ENCODE assay signal across 15 cellular contexts in genomic region chr4:6011686-6012085, GRCh38. TPM values are rescaled to one million over a fixed set of nuclear protein-coding genes. Genes with fewer than 3 reads are reported as not detected.
DNase-seq lines count a peak whose midpoint lies in the region; ATAC-seq and TF ChIP-seq lines count a peak whose summit lies in the region.
"Had no signal": no experiment of that assay in that cellular context is flagged by ENCODE, and none has a peak within 500 bp of the region (broad histone marks: within the 10 kb centered on the region; RNA-seq: fewer than 3 reads in every experiment).

No MANE protein-coding gene starts in this region.

- no peaks in the 10 kb centered on the region for H3K79me2 ChIP-seq in osteoblast (ENCODE audit: insufficient read depth, low read length)

- H4K20me1 ChIP-seq in osteoblast (ENCODE audit: insufficient read depth, low read length) = no peaks in the 10 kb centered on the region

- H3K4me1 Mint-ChIP-seq in activated T-cell treated with anti-CD3 and anti-CD28 coated beads, Interleukin-2, amount 50 U/mL, for 4 hours (ENCODE audit: low read depth) = no peaks in the 10 kb centered on the region
- H3K4me1 Mint-ChIP-seq: brain had no signal

- no peaks in the 10 kb centered on the region for H3K36me3 Mint-ChIP-seq in activated T-cell treated with anti-CD3 and anti-CD28 coated beads, Interleukin-2, amount 50 U/mL, for 4 hours (ENCODE audit: insufficient read depth)
- H3K36me3 Mint-ChIP-seq: brain had no signal

- no peak overlapping the region for H3K4me3 ChIP-seq in osteoblast (ENCODE audit: insufficient read depth, low read length)

- no peak for ATAC-seq in activated T-cell treated with anti-CD3 and anti-CD28 coated beads, Interleukin-2, amount 50 U/mL, for 4 hours
- ATAC-seq in HG02623 (IDR thresholded peaks at IDR 0.05; ENCODE audit: unreplicated experiment) = no peak

- no peak overlapping the region for H3K4me2 ChIP-seq in osteoblast (ENCODE audit: insufficient read depth, low read length)

- peaks cover 29% of the 10 kb centered on the region for H3K27me3 Mint-ChIP-seq in activated T-cell treated with anti-CD3 and anti-CD28 coated beads, Interleukin-2, amount 50 U/mL, for 4 hours (ENCODE audit: low read depth)

- H3K4me3 Mint-ChIP-seq in activated T-cell treated with anti-CD3 and anti-CD28 coated beads, Interleukin-2, amount 50 U/mL, for 4 hours = no peak overlapping the region
- H3K4me3 Mint-ChIP-seq: activated T-helper 1 cell treated with anti-CD3 and anti-CD28 coated beads, Interleukin-12 subunit alpha, Interleukin-12 subunit beta, Interleukin-2, Interleukin-4 antibody, amounts not matched to agents 30 ng/mL and 10 ng/mL and 1 ng/mL, durations not matched to agents 14 hours and 24 hours and 36 hours; brain had no signal

- DNase-seq in NCI-H2081 (lab: John Stamatoyannopoulos, UW) = peak; percentile 37 to 63
- no peak for DNase-seq in NCI-H2081 treated with DMSO at 0.1 percent for 48 hours (lab: John Stamatoyannopoulos, UW)
- DNase-seq in NCI-H1092 (lab: John Stamatoyannopoulos, UW) = peak; percentile 78
- peak; percentile 80 for DNase-seq in cerebellum (ENCODE audit: low spot score)
- DNase-seq in osteoblast (ENCODE audit: insufficient read length, low spot score, missing footprints) = peak; percentile 72
- no peak for DNase-seq in activated T-cell treated with anti-CD3 and anti-CD28 coated beads, Interleukin-2, amount 50 U/mL, for 4 hours
- DNase-seq in cortex of kidney (lab: John Stamatoyannopoulos, UW) = no peak
- DNase-seq: 8988T; activated CD4-positive, alpha-beta T cell treated with anti-CD3 and anti-CD28 coated beads for 48 hours; Karpas-422; NK-92 treated with Interleukin-12 subunit alpha and Interleukin-12 subunit beta, amount 100 ng/mL, for 24 hours had no signal

- H3K4me1 ChIP-seq in osteoblast (ENCODE audit: insufficient read depth, low read length) = no peaks in the 10 kb centered on the region

- no peaks in the 10 kb centered on the region for H3K9me3 ChIP-seq in osteoblast (ENCODE audit: low read depth, low read length)

- TF ChIP-seq CTCF in osteoblast (IDR thresholded peaks at IDR 0.05; ENCODE audit: extremely low read depth, low read depth, low read length) = no peak

- no peak overlapping the region for H3K27ac ChIP-seq in osteoblast (ENCODE audit: low read depth, low read length)
- H3K27ac ChIP-seq: epithelial cell of prostate had no signal

- no peaks in the 10 kb centered on the region for H3K36me3 ChIP-seq in osteoblast (ENCODE audit: insufficient read depth, low read length)

- H2AFZ ChIP-seq in osteoblast (ENCODE audit: low read length) = no peak overlapping the region

- peaks cover 4% of the 10 kb centered on the region for H3K27me3 ChIP-seq in osteoblast (ENCODE audit: insufficient read depth, low read length)

- H3K9me3 Mint-ChIP-seq in activated T-cell treated with anti-CD3 and anti-CD28 coated beads, Interleukin-2, amount 50 U/mL, for 4 hours = no peaks in the 10 kb centered on the region
- H3K9me3 Mint-ChIP-seq: activated T-helper 1 cell treated with anti-CD3 and anti-CD28 coated beads, Interleukin-12 subunit alpha, Interleukin-12 subunit beta, Interleukin-2, Interleukin-4 antibody, amounts not matched to agents 30 ng/mL and 10 ng/mL and 1 ng/mL, durations not matched to agents 14 hours and 24 hours and 36 hours; brain had no signal

RNA-seq across cellular contexts. Expression of gene C4orf50, which starts 6.5 kb away (rescaled TPM):
- total RNA-seq in cerebellum = 9.4 TPM
- not detected in 2 replicates for total RNA-seq in osteoblast
- total RNA-seq in activated T-cell treated with anti-CD3 and anti-CD28 coated beads, Interleukin-2, amount 50 U/mL, for 4 hours = under 1 TPM; 0.03 to 0.11 (median 0.08) TPM

Comparison
In these comparisons a context has a peak if more than half of its experiments do, and no peak if none do; other contexts are left out.
1. DNase-seq: peak in NCI-H2081 (2 of 2), NCI-H1092 (single experiment), cerebellum (single experiment) and osteoblast (single experiment); none in NCI-H2081 treated with DMSO at 0.1 percent for 48 hours (single experiment), activated T-cell treated with anti-CD3 and anti-CD28 coated beads, Interleukin-2, amount 50 U/mL, for 4 hours (single experiment) and cortex of kidney (single experiment).